Comparison of ENCODE assay signal across 9 cellular contexts in genomic region chr12:108641446-108642268, GRCh38. TPM values are rescaled to one million over a fixed set of nuclear protein-coding genes. Genes with fewer than 3 reads are reported as not detected.
DNase-seq lines count a peak whose midpoint lies in the region; TF ChIP-seq lines count a peak whose summit lies in the region.
"Had no signal": no experiment of that assay in that cellular context is flagged by ENCODE, and none has a peak within 500 bp of the region (broad histone marks: within the 10 kb centered on the region; RNA-seq: fewer than 3 reads in every experiment).

No MANE protein-coding gene starts in this region.

- no peak for TF ChIP-seq CTCF in SU-DHL-6 (IDR thresholded peaks at IDR 0.05; ENCODE audit: insufficient read depth, low read length, poor library complexity, severe bottlenecking)
- TF ChIP-seq CTCF in mesothelial cell of epicardium (IDR thresholded peaks at IDR 0.05; ENCODE audit: unreplicated experiment) = no peak
- no peak for TF ChIP-seq CTCF in type B pancreatic cell (conservative IDR thresholded peaks at IDR 0.05)

- no peaks in the 10 kb centered on the region; the same call in 1 of the 2 replicates for H3K27me3 ChIP-seq in SU-DHL-6 (ENCODE audit: low read length)

- no peaks in the 10 kb centered on the region for H3K79me2 ChIP-seq in SU-DHL-6 (ENCODE audit: insufficient read depth, low read length)

- 0 out of 2 replicates have a peak overlapping the region, but pooled peaks have one; percentile 2 for H3K27ac ChIP-seq in SU-DHL-6 (ENCODE audit: low read depth, low read length)

- peak overlapping the region; percentile 50 for H3K4me2 ChIP-seq in SU-DHL-6 (ENCODE audit: low read depth, low read length, poor library complexity, severe bottlenecking)

- DNase-seq in activated CD4-positive, alpha-beta T cell treated with anti-CD3 and anti-CD28 coated beads, Interleukin-2, amount 10 ng/mL, durations not matched to agents 7 days and 5 days = no peak
- DNase-seq in activated CD4-positive, alpha-beta T cell treated with anti-CD3 and anti-CD28 coated beads, Interleukin-2, amount 10 ng/mL, durations not matched to agents 24 days and 14 days = no peak
- no peak for DNase-seq in mesothelial cell of epicardium (ENCODE audit: low spot score in 2 of 2, unreplicated experiment in 2 of 2)
- no peak for DNase-seq in type B pancreatic cell (ENCODE audit: extremely low spot score, unreplicated experiment)
- DNase-seq in mesenteric fat pad (ENCODE audit: low spot score) = no peak
- DNase-seq in SK-N-DZ (ENCODE audit: low spot score) = no peak
- DNase-seq in activated CD4-positive, alpha-beta T cell treated with anti-CD3 and anti-CD28 coated beads for 1 hour = no peak
- DNase-seq: natural killer cell had no signal

- H3K4me1 Mint-ChIP-seq in activated CD4-positive, alpha-beta T cell treated with anti-CD3 and anti-CD28 coated beads, Interleukin-2, amount 10 ng/mL, durations not matched to agents 7 days and 5 days = peaks cover 48% of the 10 kb centered on the region
- peaks cover 42% of the 10 kb centered on the region for H3K4me1 Mint-ChIP-seq in activated CD4-positive, alpha-beta T cell treated with anti-CD3 and anti-CD28 coated beads, Interleukin-2, amount 10 ng/mL, durations not matched to agents 24 days and 14 days
- H3K4me1 Mint-ChIP-seq in mesothelial cell of epicardium (peaks cover 30% of the 10 kb centered on the region), type B pancreatic cell (ENCODE audit: unreplicated experiment) (peaks cover 50% of the 10 kb centered on the region)

- peaks cover 11% of the 10 kb centered on the region for H3K36me3 Mint-ChIP-seq in activated CD4-positive, alpha-beta T cell treated with anti-CD3 and anti-CD28 coated beads, Interleukin-2, amount 10 ng/mL, durations not matched to agents 7 days and 5 days (ENCODE audit: low read depth)
- H3K36me3 Mint-ChIP-seq in activated CD4-positive, alpha-beta T cell treated with anti-CD3 and anti-CD28 coated beads, Interleukin-2, amount 10 ng/mL, durations not matched to agents 24 days and 14 days (ENCODE audit: low read depth) = peaks cover 6% of the 10 kb centered on the region
- peaks cover 7% of the 10 kb centered on the region for H3K36me3 Mint-ChIP-seq in mesothelial cell of epicardium
- H3K36me3 Mint-ChIP-seq in type B pancreatic cell = peaks cover 17% of the 10 kb centered on the region
- H3K36me3 Mint-ChIP-seq: natural killer cell had no signal

- no peak overlapping the region for H3K4me3 Mint-ChIP-seq in activated CD4-positive, alpha-beta T cell treated with anti-CD3 and anti-CD28 coated beads, Interleukin-2, amount 10 ng/mL, durations not matched to agents 7 days and 5 days
- no peak overlapping the region for H3K4me3 Mint-ChIP-seq in activated CD4-positive, alpha-beta T cell treated with anti-CD3 and anti-CD28 coated beads, Interleukin-2, amount 10 ng/mL, durations not matched to agents 24 days and 14 days
- no peak overlapping the region for H3K4me3 Mint-ChIP-seq in mesothelial cell of epicardium
- no peak overlapping the region for H3K4me3 Mint-ChIP-seq in type B pancreatic cell
- H3K4me3 Mint-ChIP-seq: natural killer cell had no signal

- H3K9me2 ChIP-seq in SU-DHL-6 (replicated peaks; ENCODE audit: insufficient read depth, low read length) = no peaks in the 10 kb centered on the region

- CTCF ChIA-PET in activated CD4-positive, alpha-beta T cell treated with anti-CD3 and anti-CD28 coated beads, Interleukin-2, amount 10 ng/mL, durations not matched to agents 7 days and 5 days (lab: Charles Lee) = interaction anchor here (0.9 to 4.1 kb wide), 2 partner anchors 23 to 24 kb away, joined by 3 to 17 read pairs; no protein-coding TSS in a partner anchor

- H3K9me3 Mint-ChIP-seq in activated CD4-positive, alpha-beta T cell treated with anti-CD3 and anti-CD28 coated beads, Interleukin-2, amount 10 ng/mL, durations not matched to agents 7 days and 5 days = no peaks in the 10 kb centered on the region
- H3K9me3 Mint-ChIP-seq in activated CD4-positive, alpha-beta T cell treated with anti-CD3 and anti-CD28 coated beads, Interleukin-2, amount 10 ng/mL, durations not matched to agents 24 days and 14 days = no peaks in the 10 kb centered on the region
- H3K9me3 Mint-ChIP-seq in mesothelial cell of epicardium (no peaks in the 10 kb centered on the region), type B pancreatic cell (no peaks in the 10 kb centered on the region)
- H3K9me3 Mint-ChIP-seq: natural killer cell had no signal

- no peaks in the 10 kb centered on the region for H4K20me1 ChIP-seq in SU-DHL-6 (ENCODE audit: low read depth, low read length)

- no peak overlapping the region for H3K4me3 ChIP-seq in SU-DHL-6 (ENCODE audit: insufficient read depth, low read length, poor library complexity, severe bottlenecking)

- intact Hi-C loops in activated CD4-positive, alpha-beta T cell treated with anti-CD3 and anti-CD28 coated beads, Interleukin-2, amount 10 ng/mL, durations not matched to agents 24 days and 14 days (cut with micrococcal nuclease) = no loop called here

- POLR2A ChIA-PET in activated CD4-positive, alpha-beta T cell treated with anti-CD3 and anti-CD28 coated beads, Interleukin-2, amount 10 ng/mL, durations not matched to agents 7 days and 5 days (lab: Charles Lee) = no interaction called here

- no peak overlapping the region for H2AFZ ChIP-seq in SU-DHL-6 (ENCODE audit: low read depth, low read length, severe bottlenecking)

- no peak overlapping the region for H3K9ac ChIP-seq in SU-DHL-6 (ENCODE audit: low read length)

- peaks cover 10% of the 10 kb centered on the region; the same call in 1 of the 2 replicates for H3F3A ChIP-seq in SU-DHL-6 (ENCODE audit: insufficient read depth)

- no peaks in the 10 kb centered on the region for H3K9me3 ChIP-seq in SU-DHL-6 (ENCODE audit: insufficient read depth, low read length)

- no peaks in the 10 kb centered on the region for H3K36me3 ChIP-seq in SU-DHL-6 (ENCODE audit: low read length)

- peak overlapping the region; percentile 57 for H3K27ac Mint-ChIP-seq in activated CD4-positive, alpha-beta T cell treated with anti-CD3 and anti-CD28 coated beads, Interleukin-2, amount 10 ng/mL, durations not matched to agents 7 days and 5 days
- no peak overlapping the region for H3K27ac Mint-ChIP-seq in activated CD4-positive, alpha-beta T cell treated with anti-CD3 and anti-CD28 coated beads, Interleukin-2, amount 10 ng/mL, durations not matched to agents 24 days and 14 days
- H3K27ac Mint-ChIP-seq in mesothelial cell of epicardium (peak overlapping the region; percentile 30), type B pancreatic cell (peak overlapping the region; percentile 25)
- H3K27ac Mint-ChIP-seq: natural killer cell had no signal

- H3K27me3 Mint-ChIP-seq in activated CD4-positive, alpha-beta T cell treated with anti-CD3 and anti-CD28 coated beads, Interleukin-2, amount 10 ng/mL, durations not matched to agents 7 days and 5 days = no peaks in the 10 kb centered on the region
- no peaks in the 10 kb centered on the region for H3K27me3 Mint-ChIP-seq in activated CD4-positive, alpha-beta T cell treated with anti-CD3 and anti-CD28 coated beads, Interleukin-2, amount 10 ng/mL, durations not matched to agents 24 days and 14 days
- no peaks in the 10 kb centered on the region for H3K27me3 Mint-ChIP-seq in mesothelial cell of epicardium (ENCODE audit: low read depth)
- no peaks in the 10 kb centered on the region for H3K27me3 Mint-ChIP-seq in type B pancreatic cell

RNA-seq across cellular contexts. Expression of gene SELPLG, which starts 8.0 kb away (rescaled TPM):
- 100 to 1,000 TPM; 207 to 214 TPM for total RNA-seq in activated CD4-positive, alpha-beta T cell treated with anti-CD3 and anti-CD28 coated beads, Interleukin-2, amount 10 ng/mL, durations not matched to agents 7 days and 5 days
- 47.4 and 49.4 TPM in 2 replicates for total RNA-seq in activated CD4-positive, alpha-beta T cell treated with anti-CD3 and anti-CD28 coated beads, Interleukin-2, amount 10 ng/mL, durations not matched to agents 24 days and 14 days
- total RNA-seq in mesothelial cell of epicardium (0.33 to 0.47 TPM in 2 of 3 replicates, not detected in the other), type B pancreatic cell (ENCODE audit: low replicate concordance) (0.31 and 0.48 TPM in 2 replicates), mesenteric fat pad (15.4 TPM)
- polyA plus RNA-seq in SK-N-DZ (2014; cell fraction: cytosol; rRNA removed) = not detected in 2 replicates
- polyA plus RNA-seq in SK-N-DZ (2014; cell fraction: nucleus; rRNA removed) = not detected in 2 replicates

RNA-seq across cellular contexts. Expression of gene TMEM119, which starts 43.8 kb away (rescaled TPM):
- total RNA-seq in activated CD4-positive, alpha-beta T cell treated with anti-CD3 and anti-CD28 coated beads, Interleukin-2, amount 10 ng/mL, durations not matched to agents 7 days and 5 days = 1 to 10 TPM; 1.2 to 1.7 TPM
- 0.47 TPM in 1 of 2 replicates, not detected in the other for total RNA-seq in activated CD4-positive, alpha-beta T cell treated with anti-CD3 and anti-CD28 coated beads, Interleukin-2, amount 10 ng/mL, durations not matched to agents 24 days and 14 days
- total RNA-seq in mesothelial cell of epicardium = 37.6 to 43.2 TPM (median 41.2 TPM) in 3 replicates
- total RNA-seq in type B pancreatic cell (ENCODE audit: low replicate concordance) = 0.33 and 27.2 TPM in 2 replicates
- total RNA-seq in mesenteric fat pad = 13.0 TPM
- polyA plus RNA-seq in SK-N-DZ (2014; cell fraction: cytosol; rRNA removed) = 55.3 and 62.2 TPM in 2 replicates
- 20.9 and 21.2 TPM in 2 replicates for polyA plus RNA-seq in SK-N-DZ (2014; cell fraction: nucleus; rRNA removed)

Comparison
In these comparisons a context has a peak if more than half of its experiments do, and no peak if none do; other contexts are left out.
1. RNA of gene SELPLG, which starts 8.0 kb away (total RNA-seq): 207 to 214 TPM in activated CD4-positive, alpha-beta T cell treated with anti-CD3 and anti-CD28 coated beads, Interleukin-2, amount 10 ng/mL, durations not matched to agents 7 days and 5 days, 47.4 to 49.4 TPM in activated CD4-positive, alpha-beta T cell treated with anti-CD3 and anti-CD28 coated beads, Interleukin-2, amount 10 ng/mL, durations not matched to agents 24 days and 14 days and 15.4 TPM in mesenteric fat pad (single experiment); 0.31 to 0.48 TPM in type B pancreatic cell and 0.33 to 0.47 TPM in mesothelial cell of epicardium; every median in the first group is over 10 times any median in the second.